10 cellular contexts compared by ENCODE assay signal in genomic region chr9:90300901-90301688, GRCh38.
DNase-seq lines count a peak whose midpoint lies in the region; ATAC-seq and TF ChIP-seq lines count a peak whose summit lies in the region.
"Had no signal": no experiment of that assay in that cellular context is flagged by ENCODE, and none has a peak within 500 bp of the region (broad histone marks: within the 10 kb centered on the region; RNA-seq: fewer than 3 reads in every experiment).

No MANE protein-coding gene starts in this region.

- no peak overlapping the region for H3K4me3 ChIP-seq in WERI-Rb-1 (ENCODE audit: low read depth, low read length)

- no peak overlapping the region for H3K4me3 Mint-ChIP-seq in activated CD4-positive, alpha-beta T cell treated with anti-CD3 and anti-CD28 coated beads, Interleukin-2, amount 10 ng/mL, durations not matched to agents 7 days and 5 days

- no peaks in the 10 kb centered on the region for H3K9me3 ChIP-seq in WERI-Rb-1 (ENCODE audit: severe bottlenecking)

- no peak for TF ChIP-seq CTCF in WERI-Rb-1 (IDR thresholded peaks at IDR 0.05; ENCODE audit: low read depth, low read length)

- H3K27ac Mint-ChIP-seq in activated CD4-positive, alpha-beta T cell treated with anti-CD3 and anti-CD28 coated beads, Interleukin-2, amount 10 ng/mL, durations not matched to agents 7 days and 5 days = no peak overlapping the region

- no peaks in the 10 kb centered on the region for H3K9me3 Mint-ChIP-seq in activated CD4-positive, alpha-beta T cell treated with anti-CD3 and anti-CD28 coated beads, Interleukin-2, amount 10 ng/mL, durations not matched to agents 7 days and 5 days

- peak; percentile 99 for DNase-seq in A172 (ENCODE audit: low spot score)
- DNase-seq in HK-2 (ENCODE audit: unreplicated experiment) = peak; percentile 66
- DNase-seq in WERI-Rb-1 = peak; percentile 35
- peak; percentile 27 for DNase-seq in iPS-NIHi11 (ENCODE audit: low spot score)
- no peak for DNase-seq in T-helper 9 cell
- DNase-seq in activated CD4-positive, alpha-beta T cell treated with anti-CD3 and anti-CD28 coated beads, Interleukin-2, amount 10 ng/mL, durations not matched to agents 7 days and 5 days = no peak
- no peak for DNase-seq in activated CD4-positive, alpha-beta T cell treated with anti-CD3 and anti-CD28 coated beads for 1 hour
- DNase-seq: DND-41 had no signal

- H3K27me3 ChIP-seq in WERI-Rb-1 (ENCODE audit: insufficient read depth, low read depth, severe bottlenecking) = no peaks in the 10 kb centered on the region

- no peaks in the 10 kb centered on the region for H3K36me3 Mint-ChIP-seq in activated CD4-positive, alpha-beta T cell treated with anti-CD3 and anti-CD28 coated beads, Interleukin-2, amount 10 ng/mL, durations not matched to agents 7 days and 5 days (ENCODE audit: low read depth)

- POLR2A ChIA-PET in activated CD4-positive, alpha-beta T cell treated with anti-CD3 and anti-CD28 coated beads, Interleukin-2, amount 10 ng/mL, durations not matched to agents 7 days and 5 days (lab: Charles Lee) = no interaction called here

- ATAC-seq in HG03432 (IDR thresholded peaks at IDR 0.05; ENCODE audit: unreplicated experiment) = no peak

- H3K27me3 Mint-ChIP-seq in activated CD4-positive, alpha-beta T cell treated with anti-CD3 and anti-CD28 coated beads, Interleukin-2, amount 10 ng/mL, durations not matched to agents 7 days and 5 days = peaks cover 19% of the 10 kb centered on the region

- no peaks in the 10 kb centered on the region for H3K4me1 Mint-ChIP-seq in activated CD4-positive, alpha-beta T cell treated with anti-CD3 and anti-CD28 coated beads, Interleukin-2, amount 10 ng/mL, durations not matched to agents 7 days and 5 days

- CTCF ChIA-PET in activated CD4-positive, alpha-beta T cell treated with anti-CD3 and anti-CD28 coated beads, Interleukin-2, amount 10 ng/mL, durations not matched to agents 7 days and 5 days (lab: Charles Lee) = interaction anchor here (0.8 kb wide), 2 partner anchors 7 to 8 kb away, joined by 3 to 4 read pairs; no protein-coding TSS in a partner anchor

- H3K27ac ChIP-seq in WERI-Rb-1 = peak overlapping the region; percentile 70
- H3K27ac ChIP-seq: VCaP had no signal

- no peaks in the 10 kb centered on the region for H3K36me3 ChIP-seq in WERI-Rb-1

Comparison
In these comparisons a context has a peak if more than half of its experiments do, and no peak if none do; other contexts are left out.
1. DNase-seq: peak in A172 (single experiment), HK-2 (single experiment), WERI-Rb-1 (single experiment) and iPS-NIHi11 (single experiment); none in T-helper 9 cell (single experiment), activated CD4-positive, alpha-beta T cell treated with anti-CD3 and anti-CD28 coated beads, Interleukin-2, amount 10 ng/mL, durations not matched to agents 7 days and 5 days (single experiment) and activated CD4-positive, alpha-beta T cell treated with anti-CD3 and anti-CD28 coated beads for 1 hour (single experiment).